ENCODE assay signal across 11 cellular contexts in the genomic region with DNA sequence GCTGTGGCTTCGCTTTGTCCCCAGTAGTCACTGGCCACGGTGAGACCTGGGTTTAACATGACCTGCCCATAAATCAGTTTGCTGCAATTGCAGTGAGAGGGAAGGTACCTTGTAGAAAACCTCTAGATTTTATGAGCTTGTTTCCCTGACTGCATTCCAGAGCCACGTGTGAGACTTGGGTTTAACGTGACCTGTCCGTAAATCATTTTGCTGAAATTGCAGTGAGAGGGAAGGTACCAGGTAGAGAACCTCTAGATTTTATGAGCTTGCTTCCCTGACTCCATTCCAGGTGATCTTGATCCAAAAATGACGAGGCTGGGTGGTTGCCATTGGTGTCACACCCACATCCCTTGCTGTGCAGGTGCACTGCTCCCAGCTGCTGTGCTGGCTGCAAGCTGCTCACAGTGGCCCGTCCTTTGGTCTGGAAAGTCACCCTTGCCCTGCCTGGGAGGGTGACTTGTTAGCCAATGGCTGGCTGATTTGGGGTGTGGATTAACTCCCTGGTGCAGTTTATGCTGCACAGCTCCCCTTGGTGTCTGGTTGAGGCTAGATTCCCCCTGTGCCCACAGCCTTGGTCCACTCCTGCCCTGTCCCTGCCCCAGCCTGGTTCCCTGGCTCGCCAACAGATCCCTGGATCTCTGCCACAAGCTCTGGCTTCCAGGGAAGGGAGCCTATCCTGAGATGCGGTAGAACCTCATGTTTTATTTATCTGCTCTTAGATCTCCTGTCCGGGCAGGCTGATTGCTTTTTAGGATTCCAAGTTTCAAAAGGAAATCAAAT.
A peak's percentile ranks its signal among the peaks of the same experiment; 100 is the strongest.
DNase-seq lines count a peak whose midpoint lies in the region; ATAC-seq, FAIRE-seq and TF ChIP-seq lines count a peak whose summit lies in the region.
"Had no signal": no experiment of that assay in that cellular context is flagged by ENCODE, and none has a peak within 500 bp of the region (broad histone marks: within the 10 kb centered on the region; RNA-seq: fewer than 3 reads in every experiment).

No MANE protein-coding gene starts in this region.

- no peak overlapping the region for H3K4me3 Mint-ChIP-seq in activated CD8-positive, alpha-beta T cell treated with anti-CD3 and anti-CD28 coated beads for 36 hours
- H3K4me3 Mint-ChIP-seq: activated CD4-positive, alpha-beta memory T cell treated with anti-CD3 and anti-CD28 coated beads for 36 hours; activated naive CD4-positive, alpha-beta T cell treated with anti-CD3 and anti-CD28 coated beads, Interleukin-2, amount 10 ng/mL, durations not matched to agents 7 days and 5 days had no signal

- H3K9ac ChIP-seq in kidney (ENCODE audit: low read length in 2 of 2), result no peak overlapping the region

- no peak overlapping the region for H3K4me3 ChIP-seq in bronchial epithelial cell (ENCODE audit: low read depth, low read length)
- peak overlapping the region in 1 of 2 donors; percentile 5 for H3K4me3 ChIP-seq in kidney (ENCODE audit: low read length in 2 of 2)

- peaks cover 13% of the 10 kb centered on the region for H3K27me3 ChIP-seq in bronchial epithelial cell (ENCODE audit: control insufficient read depth, insufficient read depth, low read length)

- no peaks in the 10 kb centered on the region for H3K9me3 Mint-ChIP-seq in activated CD8-positive, alpha-beta T cell treated with anti-CD3 and anti-CD28 coated beads for 36 hours
- H3K9me3 Mint-ChIP-seq: activated CD4-positive, alpha-beta memory T cell treated with anti-CD3 and anti-CD28 coated beads for 36 hours; activated naive CD4-positive, alpha-beta T cell treated with anti-CD3 and anti-CD28 coated beads, Interleukin-2, amount 10 ng/mL, durations not matched to agents 7 days and 5 days had no signal

- intact Hi-C loops in kidney (cut with DNase I), result no loop called here
- intact Hi-C loops in sciatic nerve (cut with DNase I), result no loop called here
- intact Hi-C loops in activated CD8-positive, alpha-beta T cell treated with anti-CD3 and anti-CD28 coated beads for 36 hours (cut with micrococcal nuclease), result no loop called here

- FAIRE-seq in bronchial epithelial cell (lab: Jason Lieb, UNC) (peak; percentile 72), kidney (lab: Jason Lieb, UNC) (no peak)

- DNase-seq in NCI-H1092 (lab: John Stamatoyannopoulos, UW) (peak; percentile 17), bronchial epithelial cell (ENCODE audit: low read depth) (no peak), kidney (no peak), sciatic nerve (ENCODE audit: low spot score) (no peak), NCI-H2107 (lab: John Stamatoyannopoulos, UW) (no peak), NCI-H187 (lab: John Stamatoyannopoulos, UW) (no peak)
- no peak for DNase-seq in activated CD8-positive, alpha-beta T cell treated with anti-CD3 and anti-CD28 coated beads for 36 hours
- DNase-seq: activated CD4-positive, alpha-beta memory T cell treated with anti-CD3 and anti-CD28 coated beads for 36 hours; activated naive CD4-positive, alpha-beta T cell treated with anti-CD3 and anti-CD28 coated beads, Interleukin-2, amount 10 ng/mL, durations not matched to agents 7 days and 5 days; NCI-H2081 had no signal

- H3K36me3 Mint-ChIP-seq in activated CD8-positive, alpha-beta T cell treated with anti-CD3 and anti-CD28 coated beads for 36 hours (ENCODE audit: low read depth), result no peaks in the 10 kb centered on the region
- H3K36me3 Mint-ChIP-seq: activated CD4-positive, alpha-beta memory T cell treated with anti-CD3 and anti-CD28 coated beads for 36 hours; activated naive CD4-positive, alpha-beta T cell treated with anti-CD3 and anti-CD28 coated beads, Interleukin-2, amount 10 ng/mL, durations not matched to agents 7 days and 5 days had no signal

- H3K9me3 ChIP-seq in kidney (ENCODE audit: control insufficient read depth in 1 of 2, low read length in 2 of 2), result no peaks in the 10 kb centered on the region

- peaks cover 7% of the 10 kb centered on the region for H3K27me3 Mint-ChIP-seq in activated CD8-positive, alpha-beta T cell treated with anti-CD3 and anti-CD28 coated beads for 36 hours

- H3K27ac ChIP-seq in kidney (ENCODE audit: low read depth in 2 of 2, low read length in 2 of 2), result peak overlapping the region; percentile 39 to 43

- POLR2A ChIA-PET in activated CD8-positive, alpha-beta T cell treated with anti-CD3 and anti-CD28 coated beads for 36 hours (lab: Charles Lee), result no interaction called here

- ATAC-seq in sciatic nerve (peak; percentile 53), HG03432 (IDR thresholded peaks at IDR 0.05; ENCODE audit: unreplicated experiment) (no peak)
- ATAC-seq in activated CD8-positive, alpha-beta T cell treated with anti-CD3 and anti-CD28 coated beads for 36 hours, result no peak

- no peaks in the 10 kb centered on the region for H3K36me3 ChIP-seq in bronchial epithelial cell (ENCODE audit: control insufficient read depth, insufficient read depth, low read length)
- H3K36me3 ChIP-seq in kidney (ENCODE audit: control insufficient read depth in 1 of 2, insufficient read depth in 2 of 2, low read length in 2 of 2), result no peaks in the 10 kb centered on the region

- H3K4me1 Mint-ChIP-seq in activated CD8-positive, alpha-beta T cell treated with anti-CD3 and anti-CD28 coated beads for 36 hours (ENCODE audit: low read depth), result no peaks in the 10 kb centered on the region
- H3K4me1 Mint-ChIP-seq: activated naive CD4-positive, alpha-beta T cell treated with anti-CD3 and anti-CD28 coated beads, Interleukin-2, amount 10 ng/mL, durations not matched to agents 7 days and 5 days had no signal

- H3K4me1 ChIP-seq in kidney (ENCODE audit: control insufficient read depth in 1 of 2, insufficient read depth in 1 of 2, low read depth in 1 of 2, low read length in 2 of 2), result peaks cover 15 to 21% of the 10 kb centered on the region in 2 donors

- CTCF ChIA-PET in activated CD8-positive, alpha-beta T cell treated with anti-CD3 and anti-CD28 coated beads for 36 hours (lab: Charles Lee), result no interaction called here

- TF ChIP-seq CTCF in bronchial epithelial cell (IDR thresholded peaks at IDR 0.05; ENCODE audit: insufficient read depth, low read length, severe bottlenecking), result no peak
- TF ChIP-seq CTCF in kidney (IDR thresholded peaks at IDR 0.05; ENCODE audit: borderline replicate concordance, extremely low read depth, insufficient read depth), result no peak
- TF ChIP-seq CTCF in activated CD8-positive, alpha-beta T cell treated with anti-CD3 and anti-CD28 coated beads for 36 hours (IDR thresholded peaks at IDR 0.05), result no peak

- no peak overlapping the region for H3K27ac Mint-ChIP-seq in activated CD8-positive, alpha-beta T cell treated with anti-CD3 and anti-CD28 coated beads for 36 hours
- H3K27ac Mint-ChIP-seq: activated CD4-positive, alpha-beta memory T cell treated with anti-CD3 and anti-CD28 coated beads for 36 hours; activated naive CD4-positive, alpha-beta T cell treated with anti-CD3 and anti-CD28 coated beads, Interleukin-2, amount 10 ng/mL, durations not matched to agents 7 days and 5 days had no signal
